20 cellular contexts compared by ENCODE assay signal in the genomic region with DNA sequence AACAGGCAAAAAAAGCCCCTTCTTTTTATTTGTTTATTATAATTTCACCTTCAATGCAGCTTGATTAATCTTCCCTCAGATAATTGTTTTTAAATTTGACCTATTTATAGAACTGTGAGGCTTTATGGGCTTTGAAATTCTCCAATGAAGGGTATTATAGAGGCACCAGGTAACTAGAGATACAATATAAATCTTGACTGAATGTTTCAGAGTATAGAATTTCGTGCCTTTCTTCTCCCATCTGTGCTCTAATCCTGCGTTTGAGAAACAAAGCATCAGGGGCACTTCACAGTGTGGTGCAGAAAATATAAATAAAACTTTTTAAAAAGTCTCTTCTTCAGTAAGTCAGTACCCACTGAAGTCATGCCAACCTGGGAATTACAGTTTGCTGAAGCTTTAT.
"Had no signal": no experiment of that assay in that cellular context is flagged by ENCODE, and none has a peak within 500 bp of the region (broad histone marks: within the 10 kb centered on the region; RNA-seq: fewer than 3 reads in every experiment).

No MANE protein-coding gene starts in this region.

- H3K9me3 ChIP-seq: mucosa of descending colon, right lobe of liver, suprapubic skin, transverse colon, vagina had no signal

- H3K27me3 ChIP-seq: dorsolateral prefrontal cortex, right lobe of liver, suprapubic skin, transverse colon, upper lobe of right lung, vagina had no signal

- H3K4me1 Mint-ChIP-seq: mesothelial cell of epicardium; naive B cell; neural crest cell; stimulated activated naive CD8-positive, alpha-beta T cell treated with anti-CD3 and anti-CD28 coated beads, Interleukin-15, amount 100 ng/mL, for 72 hours had no signal

- DNase-seq: dorsolateral prefrontal cortex; effector CD4-positive, alpha-beta T cell; mesenchymal stem cell; mucosa of descending colon; naive B cell; right lobe of liver; small intestine; stimulated activated CD4-positive, alpha-beta T cell treated with anti-CD3 and anti-CD28 coated beads, Interleukin-15, amount 100 ng/mL, for 24 hours; stimulated activated CD4-positive, alpha-beta T cell treated with anti-CD3 and anti-CD28 coated beads, Interleukin-2, amount 100 ng/mL, for 48 hours; stimulated activated naive CD4-positive, alpha-beta T cell; stimulated activated naive CD8-positive, alpha-beta T cell treated with anti-CD3 and anti-CD28 coated beads, Interleukin-15, amount 100 ng/mL, for 72 hours; transverse colon; upper lobe of right lung had no signal

- H3K27ac Mint-ChIP-seq: mesothelial cell of epicardium; natural killer cell treated with Interleukin-12 subunit alpha and Interleukin-12 subunit beta and Interleukin-15 and Interleukin-18, amount 100 ng/mL, for 72 hours; progenitor cell of endocrine pancreas; stimulated activated naive CD8-positive, alpha-beta T cell treated with anti-CD3 and anti-CD28 coated beads, Interleukin-15, amount 100 ng/mL, for 72 hours had no signal

- H3K27me3 Mint-ChIP-seq: naive B cell; natural killer cell treated with Interleukin-12 subunit alpha and Interleukin-12 subunit beta and Interleukin-15 and Interleukin-18, amount 100 ng/mL, for 72 hours; progenitor cell of endocrine pancreas had no signal

- H3K36me3 Mint-ChIP-seq: naive B cell; natural killer cell treated with Interleukin-12 subunit alpha and Interleukin-12 subunit beta and Interleukin-15 and Interleukin-18, amount 100 ng/mL, for 72 hours had no signal

- H3K27ac ChIP-seq: dorsolateral prefrontal cortex, parathyroid adenoma, right lobe of liver, suprapubic skin, transverse colon, upper lobe of right lung, vagina had no signal

- H3K9ac ChIP-seq: parathyroid adenoma had no signal

- H3K36me3 ChIP-seq: right lobe of liver, suprapubic skin, transverse colon, upper lobe of right lung, vagina had no signal

- H3K4me3 ChIP-seq: dorsolateral prefrontal cortex, mucosa of descending colon, right lobe of liver, suprapubic skin, transverse colon, upper lobe of right lung, vagina had no signal

- H2AFZ ChIP-seq: parathyroid adenoma had no signal

- H3K79me2 ChIP-seq: parathyroid adenoma had no signal

- H3K4me3 Mint-ChIP-seq: mesothelial cell of epicardium; naive B cell; natural killer cell treated with Interleukin-12 subunit alpha and Interleukin-12 subunit beta and Interleukin-15 and Interleukin-18, amount 100 ng/mL, for 72 hours; neural crest cell; stimulated activated naive CD8-positive, alpha-beta T cell treated with anti-CD3 and anti-CD28 coated beads, Interleukin-15, amount 100 ng/mL, for 72 hours had no signal

- H3K4me1 ChIP-seq: parathyroid adenoma, right lobe of liver, suprapubic skin, transverse colon, upper lobe of right lung, vagina had no signal
